Comparison of ENCODE assay signal across 35 cellular contexts in the genomic region with DNA sequence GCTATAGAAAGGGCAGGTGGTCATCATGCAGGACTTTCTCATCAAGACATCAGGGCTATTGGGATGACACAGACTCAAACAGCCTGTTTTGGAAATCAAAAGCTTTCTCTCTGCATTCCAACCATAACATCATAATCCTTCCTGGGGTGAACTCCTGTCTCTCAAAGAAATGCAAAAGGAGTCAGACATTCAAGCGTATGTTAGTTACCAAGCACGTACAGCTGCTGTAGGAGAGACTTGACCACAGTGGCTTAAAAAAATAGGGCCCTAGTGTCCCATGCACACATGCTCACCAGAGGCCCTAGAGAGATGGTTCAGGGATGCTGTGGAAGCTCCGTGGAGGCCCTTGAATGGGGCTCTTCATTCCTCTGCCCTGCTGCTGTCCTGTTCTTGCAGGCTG. TPM values are rescaled to one million over a fixed set of nuclear protein-coding genes. Genes with fewer than 3 reads are reported as not detected.
"Had no signal": no experiment of that assay in that cellular context is flagged by ENCODE, and none has a peak within 500 bp of the region (broad histone marks: within the 10 kb centered on the region; RNA-seq: fewer than 3 reads in every experiment).

No MANE protein-coding gene starts in this region.

- H3K4me1 ChIP-seq: ascending aorta had no signal

- DNase-seq: activated CD4-positive, alpha-beta memory T cell treated with anti-CD3 and anti-CD28 coated beads for 36 hours; activated CD4-positive, alpha-beta T cell treated with anti-CD3 and anti-CD28 coated beads for 1 hour; activated CD4-positive, alpha-beta T cell treated with anti-CD3 and anti-CD28 coated beads for 36 hours; activated CD4-positive, alpha-beta T cell treated with anti-CD3 and anti-CD28 coated beads, Interleukin-2, amount 10 ng/mL, durations not matched to agents 24 days and 14 days; activated CD4-positive, alpha-beta T cell treated with anti-CD3 and anti-CD28 coated beads, Interleukin-2, amount 50 U/mL, for 1 hour; activated CD4-positive, alpha-beta T cell treated with anti-CD3 and anti-CD28 coated beads, Interleukin-2, amount 50 U/mL, for 4 hours; activated CD4-positive, CD25-positive, alpha-beta regulatory T cell; activated CD8-positive, alpha-beta memory T cell treated with anti-CD3 and anti-CD28 coated beads, Interleukin-2, amount 50 U/mL, for 4 hours; activated CD8-positive, alpha-beta T cell treated with anti-CD3 and anti-CD28 coated beads for 36 hours; activated effector memory CD4-positive, alpha-beta T cell treated with anti-CD3 and anti-CD28 coated beads, Interleukin-2, amount 50 U/mL, for 16 hours; activated gamma-delta T cell treated with Interleukin-2 at 50 U/mL for 16 hours; activated naive CD4-positive, alpha-beta T cell; activated naive CD4-positive, alpha-beta T cell treated with anti-CD3 and anti-CD28 coated beads, Interleukin-2, amount 50 U/mL, for 16 hours; activated naive CD8-positive, alpha-beta T cell treated with anti-CD3 and anti-CD28 coated beads for 36 hours; activated T-cell treated with anti-CD3 and anti-CD28 coated beads for 4 hours; activated T-cell treated with anti-CD3 and anti-CD28 coated beads, Interleukin-2, amount 50 U/mL, for 1 hour; activated T-cell treated with anti-CD3 and anti-CD28 coated beads, Interleukin-2, amount 50 U/mL, for 4 hours; activated T-cell treated with anti-CD3 and anti-CD28 coated beads, Interleukin-2, amount 50 U/mL, for 72 hours; amygdala; anterior cingulate cortex; caudate nucleus; cerebellar nuclear complex; T-helper 1 cell; T-helper 2 cell; T-helper 9 cell; WERI-Rb-1 had no signal

- H3K27me3 ChIP-seq: ascending aorta had no signal

- H3K36me3 ChIP-seq: ascending aorta, cardiac muscle cell, WERI-Rb-1 had no signal

- H3K4me3 ChIP-seq: ascending aorta, cardiac muscle cell had no signal

- H3K27ac ChIP-seq: ascending aorta, cardiac muscle cell, WERI-Rb-1 had no signal

- ATAC-seq: activated CD4-positive, alpha-beta T cell treated with anti-CD3 and anti-CD28 coated beads for 36 hours; activated CD4-positive, CD25-positive, alpha-beta regulatory T cell treated with anti-CD3 and anti-CD28 coated beads, Interleukin-2, amount 50 U/mL, for 24 hours; activated CD8-positive, alpha-beta T cell treated with anti-CD3 and anti-CD28 coated beads for 36 hours; activated naive CD4-positive, alpha-beta T cell treated with anti-CD3 and anti-CD28 coated beads, Interleukin-2, amount 50 U/mL, for 72 hours; activated T-cell treated with anti-CD3 and anti-CD28 coated beads, Interleukin-2, amount 50 U/mL, for 4 hours; activated T-cell treated with anti-CD3 and anti-CD28 coated beads, Interleukin-2, amount 50 U/mL, for 72 hours; activated T-helper 17 cell treated with anti-CD3 and anti-CD28 coated beads, Interleukin-2, amount 50 U/mL, for 72 hours; WTC11 had no signal

RNA-seq across cellular contexts. Expression of a gene that starts 24.6 kb away (rescaled TPM):
- total RNA-seq: activated CD4-positive, alpha-beta memory T cell treated with anti-CD3 and anti-CD28 coated beads for 36 hours; activated CD4-positive, alpha-beta T cell treated with anti-CD3 and anti-CD28 coated beads for 36 hours; activated CD4-positive, alpha-beta T cell treated with anti-CD3 and anti-CD28 coated beads, Interleukin-2, amount 10 ng/mL, durations not matched to agents 24 days and 14 days; activated CD8-positive, alpha-beta memory T cell treated with anti-CD3 and anti-CD28 coated beads for 36 hours; activated CD8-positive, alpha-beta T cell treated with anti-CD3 and anti-CD28 coated beads for 36 hours; activated naive CD4-positive, alpha-beta T cell treated with anti-CD3 and anti-CD28 coated beads, Interleukin-2, amount 50 U/mL, for 72 hours; activated naive CD8-positive, alpha-beta T cell treated with anti-CD3 and anti-CD28 coated beads for 36 hours; activated T-cell treated with anti-CD3 and anti-CD28 coated beads, Interleukin-2, amount 50 U/mL, for 72 hours; activated T-helper 1 cell treated with anti-CD3 and anti-CD28 coated beads, Interleukin-12 subunit alpha, Interleukin-12 subunit beta, Interleukin-2, Interleukin-4 antibody, amounts not matched to agents 30 ng/mL and 10 ng/mL and 1 ng/mL, durations not matched to agents 14 hours and 24 hours and 36 hours; activated T-helper 17 cell treated with anti-CD3 and anti-CD28 coated beads, Interleukin-2, amount 50 U/mL, for 72 hours; chondrocyte; WTC11 had no signal
